ENCODE assay signal across 8 cellular contexts in the genomic region with DNA sequence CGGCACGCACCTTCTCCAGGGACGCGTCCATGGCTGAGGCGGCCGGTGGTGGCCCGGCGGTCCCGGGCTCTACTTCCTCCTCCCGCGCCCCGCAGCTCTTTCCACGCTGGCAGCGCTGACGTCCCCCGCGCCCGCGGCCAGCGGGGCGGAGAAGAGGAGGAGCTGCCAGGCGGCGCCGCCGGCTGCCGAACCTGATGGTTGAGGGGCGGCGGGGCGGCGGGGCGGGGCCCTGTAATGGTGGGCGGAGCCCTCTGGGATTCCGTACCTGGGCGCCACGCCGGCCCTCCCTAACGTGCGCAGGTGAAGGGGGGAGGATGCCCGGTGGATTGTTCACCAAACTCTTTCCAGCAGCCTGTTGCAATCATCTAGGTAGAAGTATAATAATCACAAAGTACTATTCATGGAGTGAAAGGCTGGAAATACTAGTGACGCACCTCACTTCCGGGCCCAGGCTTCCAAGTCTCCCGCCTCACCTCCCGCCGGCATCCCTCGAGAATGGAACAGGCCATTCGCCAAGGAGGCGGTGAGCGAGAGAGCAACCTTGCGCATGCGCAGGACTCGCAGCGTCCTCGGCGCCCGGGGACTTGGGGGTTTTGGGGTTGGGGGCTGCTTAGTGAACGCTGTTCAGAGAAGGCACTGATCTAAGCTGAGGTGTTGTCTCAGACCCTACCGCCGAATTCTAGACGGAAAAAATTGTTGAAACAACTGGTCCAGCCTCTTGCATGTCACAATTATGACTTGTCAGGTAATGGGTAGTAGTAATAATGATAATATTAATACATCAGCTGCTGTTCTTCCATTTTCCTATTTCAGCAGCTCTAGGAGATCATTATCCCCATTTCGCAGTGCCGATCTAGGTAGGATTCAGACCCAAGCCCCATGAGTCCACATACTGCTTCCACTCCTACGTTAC. TPM values are rescaled to one million over a fixed set of nuclear protein-coding genes. Genes with fewer than 3 reads are reported as not detected.
DNase-seq lines count a peak whose midpoint lies in the region; ATAC-seq and TF ChIP-seq lines count a peak whose summit lies in the region.
"Not testable (repeated sequence)": the region's sequence is repeated elsewhere in the genome, so short reads cannot be mapped to it uniquely, and the experiment has no call there.

No MANE protein-coding gene starts in this region.

- not testable (repeated sequence) for H3K4me1 Mint-ChIP-seq in Caco-2 (ENCODE audit: low read depth, unreplicated experiment)

- POLR2A ChIA-PET in Caco-2 (lab: Charles Lee), result not testable (repeated sequence)

- H3K4me1 ChIP-seq in Caco-2, result not testable (repeated sequence)

- CTCF ChIA-PET in Caco-2 (lab: Charles Lee), result not testable (repeated sequence)

- H3K36me3 Mint-ChIP-seq in Caco-2 (ENCODE audit: insufficient read depth, unreplicated experiment), result not testable (repeated sequence)

- BruUV-seq in Caco-2 (replicated peaks; lab: Mats Ljungman, UMichigan), result not testable (repeated sequence)

- peak overlapping the region; percentile 75 for H3K27ac Mint-ChIP-seq in Caco-2 (ENCODE audit: unreplicated experiment)

- not testable (repeated sequence) for TF ChIP-seq CTCF in Caco-2 (IDR thresholded peaks at IDR 0.05; ENCODE audit: insufficient read depth in 1 of 2, low read depth in 1 of 2, low read length in 1 of 2, severe bottlenecking in 1 of 2, unreplicated experiment in 1 of 2)

- DNase-seq in Caco-2 (peak; percentile 95 to 96), HT1080 (ENCODE audit: low read depth) (peak; percentile 62), NK-92 (lab: John Stamatoyannopoulos, UW; ENCODE audit: unreplicated experiment) (peak; percentile 53), medulla oblongata (ENCODE audit: extremely low spot score) (peak; percentile 80)
- peak; percentile 96 for DNase-seq in activated CD8-positive, alpha-beta memory T cell treated with anti-CD3 and anti-CD28 coated beads for 24 hours
- peak; percentile 87 for DNase-seq in effector CD8-positive, alpha-beta T cell (lab: John Stamatoyannopoulos, UW)
- DNase-seq in stimulated activated CD4-positive, alpha-beta T cell treated with anti-CD3 and anti-CD28 coated beads, TNF-alpha, amount 100 ng/mL, for 48 hours (ENCODE audit: low read depth in 3 of 3), result peak; percentile 78 to 91 (median 82)

- H3K27me3 ChIP-seq in Caco-2 (replicated peaks; ENCODE audit: control insufficient read depth, insufficient read depth, low read length), result not testable (repeated sequence)

- H3K9me3 ChIP-seq in Caco-2, result not testable (repeated sequence)

- ATAC-seq in GM21390 (IDR thresholded peaks at IDR 0.05; ENCODE audit: unreplicated experiment), result peak; percentile 83

- H3K4me3 Mint-ChIP-seq in Caco-2 (ENCODE audit: unreplicated experiment), result peak overlapping the region; percentile 87

- not testable (repeated sequence) for H3K27me3 Mint-ChIP-seq in Caco-2 (ENCODE audit: insufficient read depth, unreplicated experiment)

- not testable (repeated sequence) for H3K36me3 ChIP-seq in Caco-2 (ENCODE audit: control insufficient read depth, insufficient read depth, low read length)

- peak overlapping the region; percentile 49 for H3K4me3 ChIP-seq in Caco-2 (ENCODE audit: low read depth, low read length)

- intact Hi-C loops in Caco-2 (cut with micrococcal nuclease; ENCODE audit: unreplicated experiment), result not testable (repeated sequence)

- H3K9me3 Mint-ChIP-seq in Caco-2 (ENCODE audit: unreplicated experiment), result not testable (repeated sequence)

RNA-seq across cellular contexts. Expression of gene PDPR, which starts 48.1 kb away (rescaled TPM):
- 40.2 and 42.9 TPM in 2 replicates for total RNA-seq in Caco-2 (2022)
- total RNA-seq in HT1080 (2014; rRNA removed; shearing (Covaris generic)), result 16.6 and 16.8 TPM in 2 replicates
- polyA plus RNA-seq in HT1080 (2015; cell fraction: cytosol; rRNA removed), result 10.6 and 13.0 TPM in 2 replicates
- polyA plus RNA-seq in HT1080 (2015; cell fraction: nucleus; rRNA removed), result 82.8 and 96.8 TPM in 2 replicates

Comparison
In these comparisons a context has a peak if more than half of its experiments do, and no peak if none do; other contexts are left out.
1. Peak in every context shown above with its lines: DNase-seq, ATAC-seq and H3K4me3 ChIP-seq.